ENCODE assay signal across 32 cellular contexts in the genomic region with DNA sequence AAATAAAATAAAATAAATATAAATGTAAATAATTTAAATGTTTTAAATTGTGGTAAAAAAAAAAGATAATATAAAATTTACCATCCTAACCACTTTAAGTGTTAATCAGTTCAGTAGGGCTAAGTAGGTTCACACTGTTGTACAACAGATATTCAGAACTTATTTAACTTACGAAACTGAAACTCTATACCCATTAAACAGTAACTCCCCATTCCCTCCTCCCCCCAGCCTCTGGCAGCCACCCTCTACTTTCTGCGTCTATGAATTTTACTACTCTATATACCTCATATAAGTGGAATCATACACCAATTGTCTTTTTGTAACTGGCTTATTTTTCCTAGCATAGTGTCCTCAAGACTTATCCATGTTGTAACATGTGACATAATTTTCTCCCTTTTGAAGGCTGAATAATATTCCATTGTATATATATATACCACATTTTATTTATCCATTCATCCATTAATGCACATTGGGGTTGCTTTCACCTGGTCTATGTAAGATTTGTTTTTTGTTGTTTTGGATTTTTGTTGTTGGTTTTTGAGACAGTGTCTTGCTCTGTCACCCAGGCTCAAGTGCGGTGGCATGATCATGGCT. TPM values are rescaled to one million over a fixed set of nuclear protein-coding genes. Genes with fewer than 3 reads are reported as not detected.
DNase-seq lines count a peak whose midpoint lies in the region; ATAC-seq, FAIRE-seq and TF ChIP-seq lines count a peak whose summit lies in the region.
"Had no signal": no experiment of that assay in that cellular context is flagged by ENCODE, and none has a peak within 500 bp of the region (broad histone marks: within the 10 kb centered on the region; RNA-seq: fewer than 3 reads in every experiment).

No MANE protein-coding gene starts in this region.

- no peak overlapping the region for H3K4me3 Mint-ChIP-seq in activated CD4-positive, alpha-beta T cell treated with anti-CD3 and anti-CD28 coated beads for 36 hours
- H3K4me3 Mint-ChIP-seq: activated B cell treated with CpG ODN at 0.5 μM for 24 hours; activated naive CD8-positive, alpha-beta T cell; HFFc6; naive thymus-derived CD8-positive, alpha-beta T cell; T-cell had no signal

- POLR2A ChIA-PET in K562 (lab: Yijun Ruan, JAX), result interaction anchor here (0.9 kb wide), 1 partner anchor 30 kb away, joined by 3 read pairs; no protein-coding TSS in a partner anchor
- POLR2A ChIA-PET in activated CD4-positive, alpha-beta T cell treated with anti-CD3 and anti-CD28 coated beads for 36 hours (lab: Charles Lee), result no interaction called here

- H3K27ac ChIP-seq in K562 (ENCODE audit: extremely low read depth, low read depth, low read length) (no peak overlapping the region), thyroid gland (no peak overlapping the region)
- H3K27ac ChIP-seq: colonic mucosa, gastroesophageal sphincter, GM23248, RWPE1, SJSA1 had no signal

- H3K4me1 Mint-ChIP-seq in activated CD4-positive, alpha-beta T cell treated with anti-CD3 and anti-CD28 coated beads for 36 hours, result peaks cover 2% of the 10 kb centered on the region

- no peak overlapping the region for H3K4me3 ChIP-seq in K562
- H3K4me3 ChIP-seq in thyroid gland (replicated peaks in 1 of 3), result no peak overlapping the region
- H3K4me3 ChIP-seq: colonic mucosa, gastroesophageal sphincter, GM23248, lung, SJSA1, transverse colon had no signal

- TF ChIP-seq EP300 in K562 (IDR thresholded peaks at IDR 0.05; ENCODE audit: low read length), result no peak

- BruUV-seq in K562 (replicated peaks; lab: Mats Ljungman, UMichigan), result no TSS peak

- DNase-seq in K562 (ENCODE audit: extremely low read depth in 1 of 4, low spot score in 3 of 4) (no peak), NCI-H1105 (lab: John Stamatoyannopoulos, UW) (no peak), thyroid gland (no peak)
- no peak for DNase-seq in activated CD4-positive, alpha-beta T cell treated with anti-CD3 and anti-CD28 coated beads for 36 hours
- DNase-seq: activated B cell treated with CpG ODN at 0.5 μM for 24 hours; activated CD4-positive, alpha-beta T cell treated with anti-CD3 and anti-CD28 coated beads, Interleukin-2, amount 50 U/mL, for 1 hour; activated effector memory CD4-positive, alpha-beta T cell treated with Interleukin-2 at 50 U/mL for 16 hours; activated T-cell treated with anti-CD3 and anti-CD28 coated beads, Interleukin-2, amount 50 U/mL, for 1 hour; anterior cingulate cortex; C1 segment of cervical spinal cord; Caco-2; colonic mucosa; effector CD4-positive, alpha-beta T cell; GM23248; HFFc6; naive thymus-derived CD8-positive, alpha-beta T cell; NCI-H1048; NCI-H1694 treated with DMSO at 0.1 percent for 48 hours; NCI-H446; occipital lobe; stimulated activated CD4-positive, alpha-beta T cell treated with anti-CD3 and anti-CD28 coated beads, Interleukin-4, amount 100 ng/mL, for 4 hours; T-cell; transverse colon had no signal

- TF ChIP-seq CTCF in K562 (IDR thresholded peaks at IDR 0.05 in 2 of 3, conservative IDR thresholded peaks at IDR 0.05 in 1 of 3; ENCODE audit: insufficient read depth in 2 of 3, low read depth in 1 of 3, low read length in 3 of 3) (no peak), thyroid gland (IDR thresholded peaks at IDR 0.05) (no peak)

- H3K36me3 Mint-ChIP-seq in activated CD4-positive, alpha-beta T cell treated with anti-CD3 and anti-CD28 coated beads for 36 hours (ENCODE audit: low read depth), result no peaks in the 10 kb centered on the region
- H3K36me3 Mint-ChIP-seq: activated naive CD8-positive, alpha-beta T cell; naive thymus-derived CD8-positive, alpha-beta T cell; T-cell had no signal

- no peak for TF ChIP-seq POLR2A in K562 (conservative IDR thresholded peaks at IDR 0.05)
- TF ChIP-seq POLR2A in thyroid gland (IDR thresholded peaks at IDR 0.05), result no peak

- no peaks in the 10 kb centered on the region for H3K27me3 Mint-ChIP-seq in activated CD4-positive, alpha-beta T cell treated with anti-CD3 and anti-CD28 coated beads for 36 hours
- H3K27me3 Mint-ChIP-seq: activated B cell treated with CpG ODN at 0.5 μM for 24 hours; activated naive CD8-positive, alpha-beta T cell; T-cell had no signal

- no peaks in the 10 kb centered on the region for H3K79me2 ChIP-seq in K562 (ENCODE audit: control insufficient read depth, insufficient read depth, low read length)

- no peaks in the 10 kb centered on the region for H3K27me3 ChIP-seq in K562 (ENCODE audit: control insufficient read depth in 2 of 2, insufficient read depth in 2 of 2, low read length in 2 of 2)
- H3K27me3 ChIP-seq in thyroid gland, result no peaks in the 10 kb centered on the region
- H3K27me3 ChIP-seq: colonic mucosa, gastroesophageal sphincter, SJSA1, transverse colon had no signal

- H3K9me1 ChIP-seq in K562 (ENCODE audit: control insufficient read depth, insufficient read depth, low read length), result no peaks in the 10 kb centered on the region

- peaks cover 8 to 23% of the 10 kb centered on the region in 2 experiments for H3K4me1 ChIP-seq in K562 (replicated peaks in 1 of 2; ENCODE audit: control insufficient read depth in 2 of 2, insufficient read depth in 2 of 2, low read length in 2 of 2)
- no peaks in the 10 kb centered on the region for H3K4me1 ChIP-seq in thyroid gland
- H3K4me1 ChIP-seq: Caco-2, colonic mucosa, SJSA1 had no signal

- no peak for FAIRE-seq in K562 (lab: Jason Lieb, UNC)
- FAIRE-seq: G401.6 had no signal

- H3K9me3 ChIP-seq in K562 (replicated peaks; ENCODE audit: control insufficient read depth, insufficient read depth, low read depth, low read length) (no peaks in the 10 kb centered on the region), thyroid gland (no peaks in the 10 kb centered on the region)
- H3K9me3 ChIP-seq: Caco-2, colonic mucosa, gastroesophageal sphincter, SJSA1, transverse colon had no signal

- CTCF ChIA-PET in K562 (lab: Yijun Ruan, JAX; ENCODE audit: low intra/inter-chr PET ratio), result no interaction called here
- CTCF ChIA-PET in activated CD4-positive, alpha-beta T cell treated with anti-CD3 and anti-CD28 coated beads for 36 hours (lab: Charles Lee), result interaction anchor here (0.7 to 0.8 kb wide), 2 partner anchors 18 to 112 kb away, joined by 3 read pairs; no protein-coding TSS in a partner anchor

- in situ Hi-C loops in K562 (cut with MboI), result no loop called here

- intact Hi-C loops in K562 (cut with micrococcal nuclease), result loop anchor here (5.0 kb wide), 1 partner anchor 32 kb away; a partner anchor contains a TSS
- intact Hi-C loops in activated CD4-positive, alpha-beta T cell treated with anti-CD3 and anti-CD28 coated beads for 36 hours (cut with DNase I, micrococcal nuclease), result no loop called here
- intact Hi-C loops in thyroid gland (cut with DNase I), result no loop called here

- ATAC-seq in GM18511 (IDR thresholded peaks at IDR 0.05; ENCODE audit: unreplicated experiment) (peak; percentile 44), GM19468 (IDR thresholded peaks at IDR 0.05; ENCODE audit: extremely low read depth, unreplicated experiment) (peak; percentile 33), HG03432 (IDR thresholded peaks at IDR 0.05; ENCODE audit: unreplicated experiment) (peak; percentile 23), K562 (no peak)
- ATAC-seq in activated CD4-positive, alpha-beta T cell treated with anti-CD3 and anti-CD28 coated beads for 36 hours, result no peak
- ATAC-seq: gastroesophageal sphincter; naive thymus-derived CD8-positive, alpha-beta T cell had no signal

- 93% methylated on average over 3 of the region's 3 CpGs for WGBS in K562 (ENCODE audit: insufficient coverage, low coverage, missing lambda C conversion rate)
- 91 to 94% methylated on average over 3 of the region's 3 CpGs for WGBS in thyroid gland, 2 donors

- H3K9ac ChIP-seq in K562 (ENCODE audit: insufficient read depth in 1 of 2, low read depth in 2 of 2, low read length in 2 of 2), result no peak overlapping the region
- H3K9ac ChIP-seq: GM23248 had no signal

- H3K36me3 ChIP-seq in K562 (ENCODE audit: control insufficient read depth, insufficient read depth, low read length) (no peaks in the 10 kb centered on the region), thyroid gland (no peaks in the 10 kb centered on the region)
- H3K36me3 ChIP-seq: colonic mucosa, gastroesophageal sphincter, SJSA1, transverse colon had no signal

- H3K4me2 ChIP-seq in K562 (ENCODE audit: insufficient read depth, low read length), result no peak overlapping the region

- no peaks in the 10 kb centered on the region for H3K9me3 Mint-ChIP-seq in activated CD4-positive, alpha-beta T cell treated with anti-CD3 and anti-CD28 coated beads for 36 hours (ENCODE audit: low read depth)
- H3K9me3 Mint-ChIP-seq: activated B cell treated with CpG ODN at 0.5 μM for 24 hours; HFFc6; naive thymus-derived CD8-positive, alpha-beta T cell; T-cell had no signal

- no peaks in the 10 kb centered on the region for H4K20me1 ChIP-seq in K562 (replicated peaks; ENCODE audit: control insufficient read depth, insufficient read depth, low read length)

- H3K27ac Mint-ChIP-seq in activated CD4-positive, alpha-beta T cell treated with anti-CD3 and anti-CD28 coated beads for 36 hours, result no peak overlapping the region
- H3K27ac Mint-ChIP-seq: activated B cell treated with CpG ODN at 0.5 μM for 24 hours; activated naive CD8-positive, alpha-beta T cell; HFFc6; naive thymus-derived CD8-positive, alpha-beta T cell; T-cell had no signal

- no peak for TF ChIP-seq RAD21 in K562 (CRISPR knock-in tag; conservative IDR thresholded peaks at IDR 0.05 in 1 of 2, IDR thresholded peaks at IDR 0.05 in 1 of 2)

- no peak overlapping the region for H2AFZ ChIP-seq in K562 (ENCODE audit: low read depth, low read length)
- H2AFZ ChIP-seq: GM23248 had no signal

RNA-seq across cellular contexts. Expression of a gene that starts 32.5 kb away (rescaled TPM):
- total RNA-seq in K562 (2011; cell fraction: chromatin; rRNA removed; ENCODE audit: low replicate concordance), result 57.5 and 146 TPM in 2 replicates
- 30.2 and 35.3 TPM in 2 replicates for total RNA-seq in K562 (2011; cell fraction: nucleolus; rRNA removed)
- 66.7 and 117 TPM in 2 replicates for total RNA-seq in K562 (2011; cell fraction: nucleoplasm; rRNA removed)
- 29.7 TPM in 2 replicates for total RNA-seq in K562 (2014; rRNA removed)
- total RNA-seq in K562 (2014; rRNA removed; fragmentation: Illumina TruSeq; extraction: Trizol), result 58.7 and 71.2 TPM in 2 replicates
- 47.5 and 51.3 TPM in 2 replicates for total RNA-seq in K562 (2015; rRNA removed; fragmentation: Illumina TruSeq; extraction: Trizol)
- 43.4 and 43.5 TPM in 2 replicates for total RNA-seq in K562 (2021)
- polyA plus RNA-seq in K562 (2011; rRNA removed), result 48.7 and 54.3 TPM in 2 replicates
- polyA plus RNA-seq in K562 (2011; cell fraction: cytosol; rRNA removed), result 22.0 and 25.1 TPM in 2 replicates
- 34.1 and 37.9 TPM in 2 replicates for polyA plus RNA-seq in K562 (2011; cell fraction: nucleus; rRNA removed)
- polyA plus RNA-seq in K562 (2012), result 25.8 and 27.5 TPM in 2 replicates
- 37.9 and 41.6 TPM in 2 replicates for polyA plus RNA-seq in K562 (2014; fragmentation: Illumina TruSeq; extraction: Trizol)
- polyA plus RNA-seq in K562 (2014; fragmentation: Nextera tagmentation; extraction: Ambion mirVana), result 10 to 100 TPM in 1 of 2 experiments, 1 to 10 TPM in 1; 9.4 to 18.0 TPM
- polyA plus RNA-seq in K562 (2014; rRNA removed), result 29.1 and 30.3 TPM in 2 replicates
- 80.9 and 88.5 TPM in 2 replicates for polyA minus RNA-seq in K562 (2011; rRNA and poly(A)+ RNA removed)
- polyA minus RNA-seq in K562 (2011; cell fraction: cytosol; rRNA and poly(A)+ RNA removed), result 32.9 and 33.7 TPM in 2 replicates
- 28.0 and 46.7 TPM in 2 replicates for polyA minus RNA-seq in K562 (2011; cell fraction: nucleus; rRNA and poly(A)+ RNA removed)
- 10 to 100 TPM; 26.2 to 33.4 TPM for total RNA-seq in activated CD4-positive, alpha-beta T cell treated with anti-CD3 and anti-CD28 coated beads for 36 hours
- 10 to 100 TPM; 58.1 to 76.6 (median 65.0) TPM for total RNA-seq in thyroid gland

Comparison
In these comparisons a context has a peak if more than half of its experiments do, and no peak if none do; other contexts are left out.
1. ATAC-seq: peak in GM18511 (single experiment), GM19468 (single experiment) and HG03432 (single experiment); none in K562 (single experiment) and activated CD4-positive, alpha-beta T cell treated with anti-CD3 and anti-CD28 coated beads for 36 hours (single experiment).